Comparison of ENCODE assay signal across 24 cellular contexts in genomic region chr9:124527781-124528180, GRCh38. TPM values are rescaled to one million over a fixed set of nuclear protein-coding genes. Genes with fewer than 3 reads are reported as not detected.
DNase-seq lines count a peak whose midpoint lies in the region; ATAC-seq and TF ChIP-seq lines count a peak whose summit lies in the region.
"Had no signal": no experiment of that assay in that cellular context is flagged by ENCODE, and none has a peak within 500 bp of the region (broad histone marks: within the 10 kb centered on the region; RNA-seq: fewer than 3 reads in every experiment).

No MANE protein-coding gene starts in this region.

- H3K4me3 Mint-ChIP-seq in Calu3 (ENCODE audit: low read depth, unreplicated experiment), result no peak overlapping the region
- H3K4me3 Mint-ChIP-seq: activated naive CD8-positive, alpha-beta T cell; activated T-helper 1 cell treated with anti-CD3 and anti-CD28 coated beads, Interleukin-12 subunit alpha, Interleukin-12 subunit beta, Interleukin-2, Interleukin-4 antibody, amounts not matched to agents 30 ng/mL and 10 ng/mL and 1 ng/mL, durations not matched to agents 14 hours and 24 hours and 36 hours; CD8-positive, alpha-beta T cell; memory B cell had no signal

- no peak overlapping the region for H3K4me3 ChIP-seq in mucosa of descending colon
- H3K4me3 ChIP-seq: cardiac muscle cell, prostate gland, uterus had no signal

- TF ChIP-seq CTCF in Calu3 (IDR thresholded peaks at IDR 0.05; ENCODE audit: unreplicated experiment), result no peak
- TF ChIP-seq CTCF in mucosa of descending colon (IDR thresholded peaks at IDR 0.05), result no peak

- DNase-seq in Calu3, result peak; percentile 19
- peak; percentile 88 for DNase-seq in M059J (ENCODE audit: low read depth)
- peak; percentile 37 for DNase-seq in astrocyte of the hippocampus (ENCODE audit: low read depth, low spot score)
- DNase-seq in mucosa of descending colon, result no peak
- DNase-seq in midbrain (lab: John Stamatoyannopoulos, UW), result no peak
- no peak for DNase-seq in NCI-H510A (lab: John Stamatoyannopoulos, UW)
- DNase-seq in NOMO-1 treated with DMSO at 0.1 percent for 48 hours (lab: John Stamatoyannopoulos, UW; ENCODE audit: unreplicated experiment), result no peak
- DNase-seq in NCI-H524 (lab: John Stamatoyannopoulos, UW), result no peak
- DNase-seq: activated CD4-positive, alpha-beta T cell treated with anti-CD3 and anti-CD28 coated beads for 1 hour; CD8-positive, alpha-beta T cell; dermis blood vessel endothelial cell; DND-41; kidney; NCI-H1417 treated with DMSO at 0.1 percent for 48 hours; NCI-H82; stimulated activated CD4-positive, alpha-beta T cell treated with anti-CD3 and anti-CD28 coated beads, Interleukin-4, amount 100 ng/mL, for 4 hours; uterus had no signal

- H3K27me3 Mint-ChIP-seq in Calu3 (ENCODE audit: unreplicated experiment), result no peaks in the 10 kb centered on the region
- H3K27me3 Mint-ChIP-seq: activated naive CD8-positive, alpha-beta T cell; memory B cell had no signal

- H3K4me1 Mint-ChIP-seq in Calu3 (ENCODE audit: low read depth, unreplicated experiment), result peaks cover 7% of the 10 kb centered on the region
- H3K4me1 Mint-ChIP-seq: memory B cell had no signal

- H3K4me1 ChIP-seq in mucosa of descending colon (ENCODE audit: low read depth), result no peaks in the 10 kb centered on the region
- H3K4me1 ChIP-seq: prostate gland, uterus had no signal

- H3K36me3 ChIP-seq in mucosa of descending colon (ENCODE audit: low read depth), result no peaks in the 10 kb centered on the region
- H3K36me3 ChIP-seq: prostate gland, uterus had no signal

- no peaks in the 10 kb centered on the region for H3K9me3 Mint-ChIP-seq in Calu3 (ENCODE audit: low read depth, unreplicated experiment)
- H3K9me3 Mint-ChIP-seq: activated T-helper 1 cell treated with anti-CD3 and anti-CD28 coated beads, Interleukin-12 subunit alpha, Interleukin-12 subunit beta, Interleukin-2, Interleukin-4 antibody, amounts not matched to agents 30 ng/mL and 10 ng/mL and 1 ng/mL, durations not matched to agents 14 hours and 24 hours and 36 hours; CD8-positive, alpha-beta T cell; memory B cell had no signal

- intact Hi-C loops in Calu3 (cut with micrococcal nuclease; ENCODE audit: unreplicated experiment) (no loop called here), mucosa of descending colon (cut with DNase I, micrococcal nuclease) (no loop called here)

- BruUV-seq in Calu3 (replicated peaks; lab: Mats Ljungman, UMichigan), result no TSS peak

- CTCF ChIA-PET in Calu3 (lab: Charles Lee), result interaction anchor here (0.6 to 2.9 kb wide), 2 partner anchors 9 to 102 kb away, joined by 5 to 13 read pairs; no protein-coding TSS in a partner anchor

- ATAC-seq in mucosa of descending colon, result peak; percentile 46
- ATAC-seq: CD8-positive, alpha-beta T cell had no signal

- no peak overlapping the region for H3K27ac Mint-ChIP-seq in Calu3 (ENCODE audit: unreplicated experiment)
- H3K27ac Mint-ChIP-seq: activated naive CD8-positive, alpha-beta T cell; activated T-helper 1 cell treated with anti-CD3 and anti-CD28 coated beads, Interleukin-12 subunit alpha, Interleukin-12 subunit beta, Interleukin-2, Interleukin-4 antibody, amounts not matched to agents 30 ng/mL and 10 ng/mL and 1 ng/mL, durations not matched to agents 14 hours and 24 hours and 36 hours; CD8-positive, alpha-beta T cell; memory B cell had no signal

- H3K36me3 Mint-ChIP-seq in Calu3 (ENCODE audit: insufficient read depth, unreplicated experiment), result no peaks in the 10 kb centered on the region
- H3K36me3 Mint-ChIP-seq: activated naive CD8-positive, alpha-beta T cell; CD8-positive, alpha-beta T cell; memory B cell had no signal

- H3K9me3 ChIP-seq in mucosa of descending colon, result no peaks in the 10 kb centered on the region
- H3K9me3 ChIP-seq: prostate gland, uterus had no signal

RNA-seq across cellular contexts. Expression of gene NR5A1, which starts 20.6 kb away (rescaled TPM):
- total RNA-seq in Calu3 (2022) (0.12 TPM in 1 of 2 replicates, not detected in the other), mucosa of descending colon (under 1 TPM in 1 of 3 donors, not detected in 2; 0.12 TPM)
- total RNA-seq in M059J (2014; rRNA removed; shearing (Covaris generic)), result 0.02 TPM in 1 of 2 replicates, not detected in the other
- total RNA-seq: activated T-helper 1 cell treated with anti-CD3 and anti-CD28 coated beads, Interleukin-12 subunit alpha, Interleukin-12 subunit beta, Interleukin-2, Interleukin-4 antibody, amounts not matched to agents 30 ng/mL and 10 ng/mL and 1 ng/mL, durations not matched to agents 14 hours and 24 hours and 36 hours; CD8-positive, alpha-beta T cell; dermis blood vessel endothelial cell; frontal cortex; kidney; SK-MEL-5 had no signal

Comparison
In these comparisons a context has a peak if more than half of its experiments do, and no peak if none do; other contexts are left out.
1. DNase-seq: peak in Calu3 (single experiment), M059J (single experiment) and astrocyte of the hippocampus (single experiment); none in mucosa of descending colon (0 of 3), midbrain (single experiment), NCI-H510A (single experiment), NOMO-1 treated with DMSO at 0.1 percent for 48 hours (single experiment) and NCI-H524 (0 of 2).